ENCODE assay signal across 9 cellular contexts in the genomic region with DNA sequence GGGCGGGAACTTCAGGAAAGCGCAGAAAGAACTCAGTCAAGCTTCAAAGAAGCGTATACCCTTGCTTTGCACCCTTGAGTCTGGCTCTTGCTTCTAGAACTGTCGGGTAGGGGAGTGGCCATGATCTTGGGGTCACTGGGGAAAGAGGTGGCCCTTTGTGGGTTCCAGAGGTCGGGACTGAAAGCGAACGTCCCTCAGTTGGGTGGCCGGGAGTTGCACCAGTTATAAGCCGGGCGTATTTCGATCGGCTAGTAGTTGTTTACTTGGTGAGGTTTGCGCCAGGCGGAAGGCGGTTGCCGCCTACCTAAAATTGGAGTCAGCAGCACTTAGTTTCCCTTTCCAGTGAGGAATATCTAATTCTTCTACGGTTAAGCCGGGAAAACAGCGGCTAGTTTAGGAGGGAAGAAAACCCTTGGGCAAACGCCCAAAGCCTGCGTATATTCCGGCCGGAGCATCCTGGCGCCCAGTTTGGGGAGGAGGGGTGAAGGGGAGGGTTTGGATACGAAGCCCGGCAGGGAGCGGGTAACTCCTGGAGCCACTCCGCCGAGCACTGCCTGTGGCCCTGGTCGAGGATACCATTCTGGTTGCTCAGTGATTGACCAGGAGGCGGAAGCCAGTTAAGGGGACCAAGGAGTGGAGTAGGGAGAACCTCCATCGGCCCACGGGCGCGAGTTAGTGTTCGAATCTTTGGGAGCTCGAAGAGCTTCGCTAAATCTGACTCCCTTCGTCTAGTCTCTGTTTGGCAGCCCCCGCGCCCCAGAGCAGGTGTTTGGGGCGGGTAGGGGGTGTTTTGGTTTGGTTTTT.
DNase-seq lines count a peak whose midpoint lies in the region; ATAC-seq lines count a peak whose summit lies in the region.
"Had no signal": no experiment of that assay in that cellular context is flagged by ENCODE, and none has a peak within 500 bp of the region (broad histone marks: within the 10 kb centered on the region; RNA-seq: fewer than 3 reads in every experiment).

No MANE protein-coding gene starts in this region.

- peak overlapping the region; percentile 21 for H3K4me3 Mint-ChIP-seq in T-helper 1 cell treated with Interleukin-12 subunit alpha and Interleukin-12 subunit beta and Interleukin-4 antibody, amounts not matched to agents 30 μg/mL and 1 μg/mL, for 36 hours
- peak overlapping the region; percentile 66 to 69 for H3K4me3 Mint-ChIP-seq in stimulated activated naive CD8-positive, alpha-beta T cell treated with anti-CD3 and anti-CD28 coated beads, Interleukin-15, amount 100 ng/mL, for 72 hours

- H3K4me1 Mint-ChIP-seq in T-helper 1 cell treated with Interleukin-12 subunit alpha and Interleukin-12 subunit beta and Interleukin-4 antibody, amounts not matched to agents 30 μg/mL and 1 μg/mL, for 36 hours (ENCODE audit: low read depth) = peaks cover 16% of the 10 kb centered on the region
- H3K4me1 Mint-ChIP-seq in stimulated activated naive CD8-positive, alpha-beta T cell treated with anti-CD3 and anti-CD28 coated beads, Interleukin-15, amount 100 ng/mL, for 72 hours = peaks cover 69% of the 10 kb centered on the region

- H3K27me3 Mint-ChIP-seq in T-helper 1 cell treated with Interleukin-12 subunit alpha and Interleukin-12 subunit beta and Interleukin-4 antibody, amounts not matched to agents 30 μg/mL and 1 μg/mL, for 36 hours (ENCODE audit: low read depth) = peaks cover 83% of the 10 kb centered on the region
- H3K27me3 Mint-ChIP-seq in stimulated activated naive CD8-positive, alpha-beta T cell treated with anti-CD3 and anti-CD28 coated beads, Interleukin-15, amount 100 ng/mL, for 72 hours = peaks cover 98% of the 10 kb centered on the region

- DNase-seq in T-helper 1 cell (no peak), UCSD-AML1 (lab: John Stamatoyannopoulos, UW; ENCODE audit: unreplicated experiment) (peak; percentile 51), hepatic stellate cell (ENCODE audit: low spot score) (peak; percentile 76)
- no peak for DNase-seq in stimulated activated naive CD8-positive, alpha-beta T cell treated with anti-CD3 and anti-CD28 coated beads, Interleukin-15, amount 100 ng/mL, for 72 hours
- no peak for DNase-seq in stimulated activated naive CD4-positive, alpha-beta T cell (lab: John Stamatoyannopoulos, UW)
- DNase-seq: NCI-H1694 treated with DMSO at 0.1 percent for 48 hours had no signal

- peaks cover 3% of the 10 kb centered on the region for H3K36me3 Mint-ChIP-seq in T-helper 1 cell treated with Interleukin-12 subunit alpha and Interleukin-12 subunit beta and Interleukin-4 antibody, amounts not matched to agents 30 μg/mL and 1 μg/mL, for 36 hours (ENCODE audit: low read depth)

- ATAC-seq in stimulated activated naive CD8-positive, alpha-beta T cell treated with anti-CD3 and anti-CD28 coated beads, Interleukin-15, amount 100 ng/mL, for 72 hours = no peak
- no peak for ATAC-seq in GM18868 (IDR thresholded peaks at IDR 0.05; ENCODE audit: unreplicated experiment)
- ATAC-seq in HG03025 (IDR thresholded peaks at IDR 0.05; ENCODE audit: low FRiP score, unreplicated experiment) = no peak

- peak overlapping the region; percentile 63 for H3K27ac Mint-ChIP-seq in T-helper 1 cell treated with Interleukin-12 subunit alpha and Interleukin-12 subunit beta and Interleukin-4 antibody, amounts not matched to agents 30 μg/mL and 1 μg/mL, for 36 hours
- H3K27ac Mint-ChIP-seq in stimulated activated naive CD8-positive, alpha-beta T cell treated with anti-CD3 and anti-CD28 coated beads, Interleukin-15, amount 100 ng/mL, for 72 hours = no peak overlapping the region

- no peaks in the 10 kb centered on the region for H3K9me3 Mint-ChIP-seq in T-helper 1 cell treated with Interleukin-12 subunit alpha and Interleukin-12 subunit beta and Interleukin-4 antibody, amounts not matched to agents 30 μg/mL and 1 μg/mL, for 36 hours
- H3K9me3 Mint-ChIP-seq in stimulated activated naive CD8-positive, alpha-beta T cell treated with anti-CD3 and anti-CD28 coated beads, Interleukin-15, amount 100 ng/mL, for 72 hours = no peaks in the 10 kb centered on the region

Comparison
In these comparisons a context has a peak if more than half of its experiments do, and no peak if none do; other contexts are left out.
1. DNase-seq: peak in UCSD-AML1 (single experiment) and hepatic stellate cell (single experiment); none in T-helper 1 cell (0 of 5), stimulated activated naive CD8-positive, alpha-beta T cell treated with anti-CD3 and anti-CD28 coated beads, Interleukin-15, amount 100 ng/mL, for 72 hours (0 of 2) and stimulated activated naive CD4-positive, alpha-beta T cell (0 of 6).